Comparison of ENCODE assay signal across 8 cellular contexts in the genomic region with DNA sequence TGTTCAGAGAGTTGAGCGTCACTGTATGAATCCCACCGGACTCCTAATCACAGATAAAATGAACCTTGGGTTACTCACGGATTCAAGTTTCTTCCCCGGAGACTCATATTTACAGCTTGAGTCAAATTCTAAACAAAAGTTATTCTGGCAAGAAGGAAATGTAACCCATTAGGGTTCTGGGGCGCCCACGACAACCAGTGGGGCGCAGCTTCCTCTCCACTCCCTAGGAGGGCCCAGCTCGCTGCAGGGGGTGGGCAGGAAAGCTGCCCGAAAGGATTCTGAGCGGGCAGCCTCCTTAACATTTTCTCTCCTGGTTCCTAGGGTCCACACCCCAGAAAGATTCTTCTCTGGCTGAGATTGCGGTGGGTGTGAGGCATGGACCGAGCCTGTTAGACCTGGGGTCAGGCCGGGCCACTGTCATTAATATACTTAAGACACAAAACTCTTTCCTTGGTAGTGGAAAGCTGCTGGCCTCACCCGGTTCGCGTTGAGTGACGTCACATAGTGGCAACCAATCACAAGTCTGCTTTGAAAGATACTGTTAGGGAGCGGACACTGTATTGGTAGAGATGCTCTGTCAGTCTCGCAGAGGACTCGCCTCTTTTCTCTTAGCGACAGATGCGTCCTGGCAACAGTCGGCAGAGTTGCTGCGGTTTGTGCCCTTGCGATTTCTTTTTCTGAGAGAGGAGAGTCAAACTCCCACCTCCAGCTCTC. TPM values are rescaled to one million over a fixed set of nuclear protein-coding genes. Genes with fewer than 3 reads are reported as not detected.
DNase-seq lines count a peak whose midpoint lies in the region; ATAC-seq, FAIRE-seq and TF ChIP-seq lines count a peak whose summit lies in the region.

No MANE protein-coding gene starts in this region.

- H4K20me1 ChIP-seq in PC-9 (ENCODE audit: insufficient read depth) (no peaks in the 10 kb centered on the region), neural cell (ENCODE audit: insufficient read depth) (no peaks in the 10 kb centered on the region)

- TF ChIP-seq CTCF in PC-9 (conservative IDR thresholded peaks at IDR 0.05): no peak
- no peak for TF ChIP-seq CTCF in fibroblast of villous mesenchyme (IDR thresholded peaks at IDR 0.05; ENCODE audit: insufficient read depth, low read depth, low read length)
- TF ChIP-seq CTCF in neural cell (IDR thresholded peaks at IDR 0.05; ENCODE audit: poor library complexity, severe bottlenecking): no peak

- peak overlapping the region; percentile 79 for H3K4me3 Mint-ChIP-seq in activated T-helper 2 cell treated with anti-CD3 and anti-CD28 coated beads, Interferon-gamma antibody, Interleukin-2, Interleukin-4, amounts not matched to agents 10 μg/mL and 5 μg/mL and 100 μg/mL, durations not matched to agents 14 hours and 24 hours and 36 hours (ENCODE audit: low read depth)
- peak overlapping the region; percentile 84 for H3K4me3 Mint-ChIP-seq in stimulated activated naive CD8-positive, alpha-beta T cell treated with anti-CD3 and anti-CD28 coated beads, Interleukin-15, Interleukin-2, amounts not matched to agents 100 ng/mL and 50 ng/mL, for 24 hours

- no peaks in the 10 kb centered on the region for H3K36me3 ChIP-seq in PC-9 (ENCODE audit: low read depth)
- no peaks in the 10 kb centered on the region for H3K36me3 ChIP-seq in neural cell (ENCODE audit: insufficient read depth, low read length)

- H3K9me3 ChIP-seq in PC-9 (ENCODE audit: insufficient read depth, low read depth) (no peaks in the 10 kb centered on the region), neural cell (ENCODE audit: low read length) (no peaks in the 10 kb centered on the region)

- ATAC-seq in GM21381 (IDR thresholded peaks at IDR 0.05; ENCODE audit: unreplicated experiment): peak; percentile 100

- H3K4me2 ChIP-seq in PC-9 (peak overlapping the region; percentile 89), neural cell (ENCODE audit: low read length) (peak overlapping the region; percentile 57)

- intact Hi-C loops in PC-9 (cut with micrococcal nuclease; ENCODE audit: unreplicated experiment): no loop called here
- intact Hi-C loops in activated T-helper 2 cell treated with anti-CD3 and anti-CD28 coated beads, Interferon-gamma antibody, Interleukin-2, Interleukin-4, amounts not matched to agents 10 μg/mL and 5 μg/mL and 100 μg/mL, durations not matched to agents 14 hours and 24 hours and 36 hours (cut with micrococcal nuclease): loop anchor here (1.0 to 5.0 kb wide), 3 partner anchors 65 to 215 kb away; a partner anchor contains a TSS

- TF ChIP-seq EP300 in neural cell (conservative IDR thresholded peaks at IDR 0.05; ENCODE audit: poor library complexity, severe bottlenecking): no peak

- H2AFZ ChIP-seq in PC-9: peak overlapping the region; percentile 88
- H2AFZ ChIP-seq in neural cell (ENCODE audit: low read depth, low read length): no peak overlapping the region

- H3K9ac ChIP-seq in neural cell (ENCODE audit: low read length): no peak overlapping the region

- no peaks in the 10 kb centered on the region for H3K9me2 ChIP-seq in PC-9 (ENCODE audit: insufficient read depth)
- no peaks in the 10 kb centered on the region for H3K9me2 ChIP-seq in neural cell (ENCODE audit: insufficient read depth, low read length)

- POLR2A ChIA-PET in PC-9 (lab: Charles Lee; ENCODE audit: unreplicated experiment): no interaction called here

- H3K36me3 Mint-ChIP-seq in activated T-helper 2 cell treated with anti-CD3 and anti-CD28 coated beads, Interferon-gamma antibody, Interleukin-2, Interleukin-4, amounts not matched to agents 10 μg/mL and 5 μg/mL and 100 μg/mL, durations not matched to agents 14 hours and 24 hours and 36 hours (ENCODE audit: low read depth): no peaks in the 10 kb centered on the region
- no peaks in the 10 kb centered on the region for H3K36me3 Mint-ChIP-seq in stimulated activated naive CD8-positive, alpha-beta T cell treated with anti-CD3 and anti-CD28 coated beads, Interleukin-15, Interleukin-2, amounts not matched to agents 100 ng/mL and 50 ng/mL, for 24 hours (ENCODE audit: low read depth)

- H3K27ac ChIP-seq in PC-9 (no peak overlapping the region), neural cell (ENCODE audit: low read length) (no peak overlapping the region)

- H3K27me3 ChIP-seq in PC-9 (ENCODE audit: insufficient read depth, low read depth): no peaks in the 10 kb centered on the region
- H3K27me3 ChIP-seq in neural cell (ENCODE audit: insufficient read depth, low read depth, low read length): no peaks in the 10 kb centered on the region

- TF ChIP-seq RAD21 in neural cell (conservative IDR thresholded peaks at IDR 0.05): no peak

- H3K4me3 ChIP-seq in PC-9: peak overlapping the region; percentile 61
- peak overlapping the region; percentile 64 for H3K4me3 ChIP-seq in fibroblast of villous mesenchyme (ENCODE audit: low read depth, low read length)
- H3K4me3 ChIP-seq in neural cell (ENCODE audit: low read length): peak overlapping the region; percentile 62

- H3F3A ChIP-seq in PC-9 (ENCODE audit: insufficient read depth, low read depth): no peaks in the 10 kb centered on the region
- no peaks in the 10 kb centered on the region for H3F3A ChIP-seq in neural cell (ENCODE audit: insufficient read depth, low read length, poor library complexity, severe bottlenecking)

- CTCF ChIA-PET in PC-9 (lab: Charles Lee): no interaction called here

- no peaks in the 10 kb centered on the region for H3K9me3 Mint-ChIP-seq in activated T-helper 2 cell treated with anti-CD3 and anti-CD28 coated beads, Interferon-gamma antibody, Interleukin-2, Interleukin-4, amounts not matched to agents 10 μg/mL and 5 μg/mL and 100 μg/mL, durations not matched to agents 14 hours and 24 hours and 36 hours
- no peaks in the 10 kb centered on the region for H3K9me3 Mint-ChIP-seq in stimulated activated naive CD8-positive, alpha-beta T cell treated with anti-CD3 and anti-CD28 coated beads, Interleukin-15, Interleukin-2, amounts not matched to agents 100 ng/mL and 50 ng/mL, for 24 hours

- H3K4me1 ChIP-seq in PC-9 (replicated peaks; ENCODE audit: insufficient read depth): 0 out of 2 replicates have a peak, but pooled peaks cover 9% of the 10 kb centered on the region

- FAIRE-seq in HTR-8/SVneo (lab: Jason Lieb, UNC): peak; percentile 72

- no TSS peak for BruUV-seq in PC-9 (replicated peaks; lab: Mats Ljungman, UMichigan)

- peak; percentile 73 for DNase-seq in COLO668 (lab: John Stamatoyannopoulos, UW; ENCODE audit: unreplicated experiment)
- DNase-seq in HTR-8/SVneo (ENCODE audit: insufficient read length, low spot score): peak; percentile 96
- DNase-seq in PC-9: peak; percentile 88 to 92
- peak; percentile 89 for DNase-seq in activated T-helper 2 cell treated with anti-CD3 and anti-CD28 coated beads, Interferon-gamma antibody, Interleukin-2, Interleukin-4, amounts not matched to agents 10 μg/mL and 5 μg/mL and 100 μg/mL, durations not matched to agents 14 hours and 24 hours and 36 hours (ENCODE audit: low spot score)
- DNase-seq in fibroblast of villous mesenchyme (ENCODE audit: low read depth): peak; percentile 98

- peak overlapping the region; percentile 83 for H3K27ac Mint-ChIP-seq in activated T-helper 2 cell treated with anti-CD3 and anti-CD28 coated beads, Interferon-gamma antibody, Interleukin-2, Interleukin-4, amounts not matched to agents 10 μg/mL and 5 μg/mL and 100 μg/mL, durations not matched to agents 14 hours and 24 hours and 36 hours
- H3K27ac Mint-ChIP-seq in stimulated activated naive CD8-positive, alpha-beta T cell treated with anti-CD3 and anti-CD28 coated beads, Interleukin-15, Interleukin-2, amounts not matched to agents 100 ng/mL and 50 ng/mL, for 24 hours: peak overlapping the region; percentile 71

- H3K4me1 Mint-ChIP-seq in activated T-helper 2 cell treated with anti-CD3 and anti-CD28 coated beads, Interferon-gamma antibody, Interleukin-2, Interleukin-4, amounts not matched to agents 10 μg/mL and 5 μg/mL and 100 μg/mL, durations not matched to agents 14 hours and 24 hours and 36 hours (ENCODE audit: low read depth): peaks cover 18% of the 10 kb centered on the region
- H3K4me1 Mint-ChIP-seq in stimulated activated naive CD8-positive, alpha-beta T cell treated with anti-CD3 and anti-CD28 coated beads, Interleukin-15, Interleukin-2, amounts not matched to agents 100 ng/mL and 50 ng/mL, for 24 hours (ENCODE audit: low read depth): peaks cover 23% of the 10 kb centered on the region

- peaks cover 21% of the 10 kb centered on the region for H3K27me3 Mint-ChIP-seq in activated T-helper 2 cell treated with anti-CD3 and anti-CD28 coated beads, Interferon-gamma antibody, Interleukin-2, Interleukin-4, amounts not matched to agents 10 μg/mL and 5 μg/mL and 100 μg/mL, durations not matched to agents 14 hours and 24 hours and 36 hours (ENCODE audit: low read depth)
- peaks cover 19% of the 10 kb centered on the region for H3K27me3 Mint-ChIP-seq in stimulated activated naive CD8-positive, alpha-beta T cell treated with anti-CD3 and anti-CD28 coated beads, Interleukin-15, Interleukin-2, amounts not matched to agents 100 ng/mL and 50 ng/mL, for 24 hours

- H3K79me2 ChIP-seq in PC-9 (ENCODE audit: low read depth) (no peaks in the 10 kb centered on the region), neural cell (replicated peaks; ENCODE audit: insufficient read depth, low read length) (no peaks in the 10 kb centered on the region)

TF ChIP-seq in neural cell, 6 proteins besides CTCF, POLR2A, EP300 and RAD21 (continues in another document):
- TF ChIP-seq SMC3 (conservative IDR thresholded peaks at IDR 0.05; ENCODE audit: poor library complexity) (no peak), TAF1 (IDR thresholded peaks at IDR 0.05; ENCODE audit: low read depth) (no peak)

RNA-seq across cellular contexts. Expression of a gene that starts 13.6 kb away (rescaled TPM):
- 8.4 and 10.1 TPM in 2 replicates for total RNA-seq in PC-9 (2021)
- total RNA-seq in activated T-helper 2 cell treated with anti-CD3 and anti-CD28 coated beads, Interferon-gamma antibody, Interleukin-2, Interleukin-4, amounts not matched to agents 10 μg/mL and 5 μg/mL and 100 μg/mL, durations not matched to agents 14 hours and 24 hours and 36 hours: 0.46 and 0.68 TPM in 2 replicates
- total RNA-seq in fibroblast of villous mesenchyme: 0.86 and 0.97 TPM in 2 replicates
- polyA plus RNA-seq in neural cell: 0.20 TPM in 1 of 2 replicates, not detected in the other
- not detected in 2 replicates for polyA minus RNA-seq in neural cell
